ENCODE assay signal across 7 cellular contexts in the genomic region with DNA sequence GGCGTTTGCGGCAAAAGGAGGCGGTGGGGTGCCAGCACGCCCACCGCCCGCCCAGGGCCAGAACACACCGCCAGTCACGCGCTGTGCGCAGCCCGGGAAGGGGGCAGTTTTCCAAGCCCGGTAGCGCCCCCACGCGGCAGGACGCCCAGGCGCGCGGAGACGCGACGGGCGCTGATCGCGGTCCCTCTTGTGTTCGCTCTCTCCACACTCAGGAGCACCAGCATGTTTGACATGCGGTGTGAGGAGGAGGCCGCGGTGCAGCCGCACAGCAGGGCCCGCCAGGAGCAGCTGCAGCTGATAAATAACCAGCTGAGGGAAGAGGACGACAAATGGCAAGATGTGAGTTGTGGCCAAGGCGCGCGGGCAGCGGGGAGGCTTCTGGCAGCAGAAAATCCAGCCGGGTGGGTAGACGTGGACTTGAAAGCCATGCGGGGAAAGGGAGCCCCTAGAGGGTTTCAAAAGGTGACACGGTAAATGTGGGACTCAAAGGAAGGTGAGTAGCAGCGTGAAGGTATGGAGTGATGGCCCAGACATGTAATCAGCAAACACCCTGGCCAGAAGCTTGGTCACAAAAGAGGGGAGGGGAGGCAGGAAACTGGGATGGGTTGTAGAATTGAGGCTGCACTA.
DNase-seq lines count a peak whose midpoint lies in the region; ATAC-seq and TF ChIP-seq lines count a peak whose summit lies in the region.

No MANE protein-coding gene starts in this region.

- H3K9me3 Mint-ChIP-seq in GM23338: no peaks in the 10 kb centered on the region
- no peaks in the 10 kb centered on the region for H3K9me3 Mint-ChIP-seq in activated T-cell treated with anti-CD3 and anti-CD28 coated beads, Interleukin-2, amount 50 U/mL, for 72 hours

- H3K4me1 ChIP-seq in GM23338 (ENCODE audit: insufficient read depth) (peaks cover 12% of the 10 kb centered on the region), cardiac muscle cell (ENCODE audit: low read depth) (no peaks in the 10 kb centered on the region), parathyroid adenoma (no peaks in the 10 kb centered on the region)

- H3K36me3 ChIP-seq in GM23338 (ENCODE audit: insufficient read depth) (no peaks in the 10 kb centered on the region), cardiac muscle cell (no peaks in the 10 kb centered on the region), parathyroid adenoma (ENCODE audit: control insufficient read depth, insufficient read depth, low read length) (no peaks in the 10 kb centered on the region)

- H3K36me3 Mint-ChIP-seq in GM23338 (ENCODE audit: low read depth): no peaks in the 10 kb centered on the region
- no peaks in the 10 kb centered on the region for H3K36me3 Mint-ChIP-seq in activated T-cell treated with anti-CD3 and anti-CD28 coated beads, Interleukin-2, amount 50 U/mL, for 72 hours (ENCODE audit: insufficient read depth in 2 of 2)

- DNase-seq in GM23338 (ENCODE audit: low spot score): peak; percentile 90
- DNase-seq in activated T-cell treated with anti-CD3 and anti-CD28 coated beads, Interleukin-2, amount 50 U/mL, for 72 hours: peak; percentile 20 to 51
- DNase-seq in cardiac muscle cell (ENCODE audit: low read depth in 1 of 2, low spot score in 1 of 2): peak; percentile 61 to 86

- peak overlapping the region; percentile 53 for H3K4me3 ChIP-seq in GM23338
- H3K4me3 ChIP-seq in cardiac muscle cell: no peak overlapping the region
- H3K4me3 ChIP-seq in parathyroid adenoma (ENCODE audit: low read depth, low read length): no peak overlapping the region

- H3K9ac ChIP-seq in parathyroid adenoma: no peak overlapping the region

- peaks cover 9% of the 10 kb centered on the region for H3K27me3 Mint-ChIP-seq in GM23338 (ENCODE audit: insufficient read depth, low read depth, poor library complexity)
- H3K27me3 Mint-ChIP-seq in activated T-cell treated with anti-CD3 and anti-CD28 coated beads, Interleukin-2, amount 50 U/mL, for 72 hours (ENCODE audit: low read depth): peaks cover 20% of the 10 kb centered on the region

- H3K27me3 ChIP-seq in GM23338 (ENCODE audit: insufficient read depth): peaks cover 11% of the 10 kb centered on the region
- H3K27me3 ChIP-seq in cardiac muscle cell: peaks cover 67% of the 10 kb centered on the region
- H3K27me3 ChIP-seq in parathyroid adenoma (ENCODE audit: control insufficient read depth, insufficient read depth, low read length): no peaks in the 10 kb centered on the region

- H3K27ac ChIP-seq in GM23338 (ENCODE audit: low read depth) (no peak overlapping the region), cardiac muscle cell (no peak overlapping the region), parathyroid adenoma (no peak overlapping the region)

- no peaks in the 10 kb centered on the region; the same call in 1 of the 2 replicates for H3K9me2 ChIP-seq in GM23338 (ENCODE audit: insufficient read depth)

- H3K9me3 ChIP-seq in cardiac muscle cell (ENCODE audit: low read depth) (no peaks in the 10 kb centered on the region), parathyroid adenoma (ENCODE audit: control insufficient read depth, low read length) (no peaks in the 10 kb centered on the region)

- peak overlapping the region; percentile 78 for H3K4me2 ChIP-seq in GM23338
- no peak overlapping the region for H3K4me2 ChIP-seq in parathyroid adenoma (ENCODE audit: low read length)

- TF ChIP-seq CTCF in GM23338 (conservative IDR thresholded peaks at IDR 0.05; ENCODE audit: low read depth in 2 of 2) (peak; percentile 79 to 97), cardiac muscle cell (IDR thresholded peaks at IDR 0.05; ENCODE audit: low read depth, low read length) (peak; percentile 91), parathyroid adenoma (IDR thresholded peaks at IDR 0.05) (peak; percentile 69)

- no peaks in the 10 kb centered on the region for H3F3A ChIP-seq in GM23338 (replicated peaks; ENCODE audit: low read depth)

- H3K79me2 ChIP-seq in GM23338 (replicated peaks; ENCODE audit: insufficient read depth) (no peaks in the 10 kb centered on the region), parathyroid adenoma (no peaks in the 10 kb centered on the region)

- ATAC-seq in GM23338 (peak; percentile 99), HG03521 (IDR thresholded peaks at IDR 0.05; ENCODE audit: unreplicated experiment) (no peak), HG03342 (IDR thresholded peaks at IDR 0.05; ENCODE audit: unreplicated experiment) (no peak), GM18505 (IDR thresholded peaks at IDR 0.05; ENCODE audit: unreplicated experiment) (no peak)
- ATAC-seq in activated T-cell treated with anti-CD3 and anti-CD28 coated beads, Interleukin-2, amount 50 U/mL, for 72 hours (replicated peaks in 1 of 2): peak in 1 of 2 donors; percentile 26

- H2AFZ ChIP-seq in GM23338: peak overlapping the region; percentile 94
- H2AFZ ChIP-seq in parathyroid adenoma: no peak overlapping the region

- H4K20me1 ChIP-seq in GM23338 (replicated peaks; ENCODE audit: insufficient read depth): no peaks in the 10 kb centered on the region

- no peak overlapping the region; the same call in 1 of the 2 replicates for H3K27ac Mint-ChIP-seq in GM23338
- H3K27ac Mint-ChIP-seq in activated T-cell treated with anti-CD3 and anti-CD28 coated beads, Interleukin-2, amount 50 U/mL, for 72 hours: no peak overlapping the region

- no peak for TF ChIP-seq POLR2A in GM18505 (IDR thresholded peaks at IDR 0.05; ENCODE audit: borderline replicate concordance, extremely low read depth, insufficient read depth, insufficient read length)

- peaks cover 17% of the 10 kb centered on the region for H3K4me1 Mint-ChIP-seq in GM23338
- H3K4me1 Mint-ChIP-seq in activated T-cell treated with anti-CD3 and anti-CD28 coated beads, Interleukin-2, amount 50 U/mL, for 72 hours (ENCODE audit: low read depth): no peaks in the 10 kb centered on the region

- peak overlapping the region; percentile 66 for H3K4me3 Mint-ChIP-seq in GM23338
- no peak overlapping the region for H3K4me3 Mint-ChIP-seq in activated T-cell treated with anti-CD3 and anti-CD28 coated beads, Interleukin-2, amount 50 U/mL, for 72 hours

TF ChIP-seq in GM23338, 12 proteins besides CTCF, POLR2A, EP300 and RAD21:
- TF ChIP-seq ZNF114 (CRISPR knock-in tag; IDR thresholded peaks at IDR 0.05) (no peak), CREB1 (CRISPR knock-in tag; IDR thresholded peaks at IDR 0.05; ENCODE audit: low read depth) (peak; percentile 48; the same call in 1 of the 2 replicates), EZH2 (IDR thresholded peaks at IDR 0.05; ENCODE audit: low read depth, unreplicated experiment) (no peak)

Comparison
In these comparisons a context has a peak if more than half of its experiments do, and no peak if none do; other contexts are left out.
1. DNase-seq: peak in every context shown above with its lines; median percentile 90 in GM23338; 74 in cardiac muscle cell; 36 in activated T-cell treated with anti-CD3 and anti-CD28 coated beads, Interleukin-2, amount 50 U/mL, for 72 hours.